ENCODE assay signal across 8 cellular contexts in the genomic region with DNA sequence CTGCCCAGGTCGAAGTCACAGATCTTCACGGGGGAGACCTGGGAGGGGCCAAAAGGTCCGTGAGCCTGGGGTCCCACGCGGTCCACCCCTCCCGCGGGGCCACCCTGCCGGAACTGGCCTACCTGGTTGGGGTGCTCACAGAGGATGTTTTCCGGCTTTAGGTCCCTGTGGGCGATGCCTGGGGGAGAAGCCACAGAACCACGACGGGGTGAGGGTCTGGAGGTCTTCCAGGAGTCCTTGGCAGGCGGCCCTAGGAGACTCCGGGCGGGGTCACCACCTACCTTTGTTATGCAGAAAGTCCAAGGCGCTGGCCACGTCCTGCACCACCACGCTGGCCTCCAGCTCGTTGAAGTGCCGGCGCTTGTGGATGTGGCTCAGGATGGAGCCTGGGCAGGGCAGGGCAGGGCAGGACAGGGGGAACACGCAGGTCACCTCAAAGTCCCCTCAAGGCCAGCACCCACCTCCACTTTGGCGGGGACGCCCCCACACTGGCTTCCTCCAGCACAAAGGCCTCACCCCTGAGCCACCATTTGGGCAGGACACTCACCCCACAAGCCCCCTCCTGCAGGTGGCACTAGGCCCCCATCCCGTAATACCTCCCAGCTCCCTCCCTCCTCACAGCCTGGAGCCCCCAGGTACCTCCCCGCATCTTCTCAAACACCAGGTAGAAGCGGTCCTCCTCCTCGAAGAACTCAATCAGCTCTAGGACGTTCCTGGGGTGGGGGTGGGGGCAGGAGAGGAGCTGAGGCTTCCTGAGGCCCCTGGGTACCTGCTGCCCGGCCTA. TPM values are rescaled to one million over a fixed set of nuclear protein-coding genes. Genes with fewer than 3 reads are reported as not detected.
DNase-seq lines count a peak whose midpoint lies in the region; TF ChIP-seq lines count a peak whose summit lies in the region.

No MANE protein-coding gene starts in this region.

- TF ChIP-seq CTCF in testis (IDR thresholded peaks at IDR 0.05): no peak

- H3K36me3 Mint-ChIP-seq in activated CD4-positive, alpha-beta T cell treated with anti-CD3 and anti-CD28 coated beads, Interleukin-2, amount 10 ng/mL, durations not matched to agents 24 days and 14 days (ENCODE audit: low read depth): peaks cover 32% of the 10 kb centered on the region
- H3K36me3 Mint-ChIP-seq in activated T-cell treated with anti-CD3 and anti-CD28 coated beads, Interleukin-2, amount 50 U/mL, for 24 hours (ENCODE audit: low read depth): peaks cover 71% of the 10 kb centered on the region

- no peak for DNase-seq in activated CD4-positive, alpha-beta T cell treated with anti-CD3 and anti-CD28 coated beads, Interleukin-2, amount 10 ng/mL, durations not matched to agents 24 days and 14 days
- no peak for DNase-seq in activated CD4-positive, alpha-beta T cell treated with anti-CD3 and anti-CD28 coated beads for 1 hour
- DNase-seq in activated T-cell treated with anti-CD3 and anti-CD28 coated beads, Interleukin-2, amount 50 U/mL, for 24 hours: no peak
- DNase-seq in testis: no peak
- DNase-seq in NCI-H1930 (lab: John Stamatoyannopoulos, UW): no peak
- no peak for DNase-seq in NCI-H446 (lab: John Stamatoyannopoulos, UW)
- no peak for DNase-seq in LoVo (ENCODE audit: low spot score)

- peak overlapping the region; percentile 79 for H3K4me3 Mint-ChIP-seq in activated CD4-positive, alpha-beta T cell treated with anti-CD3 and anti-CD28 coated beads, Interleukin-2, amount 10 ng/mL, durations not matched to agents 24 days and 14 days
- H3K4me3 Mint-ChIP-seq in activated T-cell treated with anti-CD3 and anti-CD28 coated beads, Interleukin-2, amount 50 U/mL, for 24 hours: peak overlapping the region; percentile 75

- TF ChIP-seq POLR2A in testis (IDR thresholded peaks at IDR 0.05): no peak

- peak overlapping the region; percentile 89 for H3K27ac Mint-ChIP-seq in activated CD4-positive, alpha-beta T cell treated with anti-CD3 and anti-CD28 coated beads, Interleukin-2, amount 10 ng/mL, durations not matched to agents 24 days and 14 days
- H3K27ac Mint-ChIP-seq in activated T-cell treated with anti-CD3 and anti-CD28 coated beads, Interleukin-2, amount 50 U/mL, for 24 hours: peak overlapping the region; percentile 87

- H3K4me1 ChIP-seq in iPS-18a (ENCODE audit: control insufficient read depth, low read depth, low read length): peaks cover 8% of the 10 kb centered on the region
- H3K4me1 ChIP-seq in testis: peaks cover 63% of the 10 kb centered on the region

- H3K4me1 Mint-ChIP-seq in activated CD4-positive, alpha-beta T cell treated with anti-CD3 and anti-CD28 coated beads, Interleukin-2, amount 10 ng/mL, durations not matched to agents 24 days and 14 days: peaks cover 16% of the 10 kb centered on the region
- H3K4me1 Mint-ChIP-seq in activated T-cell treated with anti-CD3 and anti-CD28 coated beads, Interleukin-2, amount 50 U/mL, for 24 hours (ENCODE audit: low read depth): peaks cover 38% of the 10 kb centered on the region

- H3K4me3 ChIP-seq in iPS-18a (ENCODE audit: low read length): peak overlapping the region; percentile 44
- peak overlapping the region in 1 of 2 donors; percentile 21 for H3K4me3 ChIP-seq in testis

- H3K36me3 ChIP-seq in iPS-18a (ENCODE audit: control insufficient read depth, low read depth, low read length) (peaks cover 33% of the 10 kb centered on the region), testis (ENCODE audit: low read depth, missing control alignments) (no peaks in the 10 kb centered on the region)

- H3K27me3 ChIP-seq in iPS-18a (ENCODE audit: control insufficient read depth, insufficient read depth, low read length): no peaks in the 10 kb centered on the region
- no peaks in the 10 kb centered on the region for H3K27me3 ChIP-seq in testis

- H3K27me3 Mint-ChIP-seq in activated CD4-positive, alpha-beta T cell treated with anti-CD3 and anti-CD28 coated beads, Interleukin-2, amount 10 ng/mL, durations not matched to agents 24 days and 14 days: no peaks in the 10 kb centered on the region
- no peaks in the 10 kb centered on the region for H3K27me3 Mint-ChIP-seq in activated T-cell treated with anti-CD3 and anti-CD28 coated beads, Interleukin-2, amount 50 U/mL, for 24 hours

- intact Hi-C loops in activated CD4-positive, alpha-beta T cell treated with anti-CD3 and anti-CD28 coated beads, Interleukin-2, amount 10 ng/mL, durations not matched to agents 24 days and 14 days (cut with micrococcal nuclease): loop anchor here (1.0 to 2.0 kb wide), 4 partner anchors 9 to 100 kb away; a partner anchor contains a TSS
- intact Hi-C loops in testis (cut with DNase I; ENCODE audit: low total_unique reads): no loop called here

- 29 to 33% methylated on average over 16 to 28 of the region's 30 CpGs for WGBS in testis, 2 donors

- H3K9ac ChIP-seq in iPS-18a (ENCODE audit: low read length): peak overlapping the region; percentile 63

- H3K9me3 Mint-ChIP-seq in activated CD4-positive, alpha-beta T cell treated with anti-CD3 and anti-CD28 coated beads, Interleukin-2, amount 10 ng/mL, durations not matched to agents 24 days and 14 days: no peaks in the 10 kb centered on the region
- H3K9me3 Mint-ChIP-seq in activated T-cell treated with anti-CD3 and anti-CD28 coated beads, Interleukin-2, amount 50 U/mL, for 24 hours: no peaks in the 10 kb centered on the region

- H3K27ac ChIP-seq in iPS-18a (ENCODE audit: low read length) (peak overlapping the region; percentile 60), testis (peak overlapping the region; percentile 78 to 89)

- no peaks in the 10 kb centered on the region for H3K9me3 ChIP-seq in iPS-18a (ENCODE audit: control insufficient read depth, low read depth, low read length)
- no peaks in the 10 kb centered on the region for H3K9me3 ChIP-seq in testis

RNA-seq across cellular contexts. Expression of a gene that starts 8.4 kb away (rescaled TPM):
- 159 and 169 TPM in 2 replicates for total RNA-seq in activated CD4-positive, alpha-beta T cell treated with anti-CD3 and anti-CD28 coated beads, Interleukin-2, amount 10 ng/mL, durations not matched to agents 24 days and 14 days
- total RNA-seq in testis: 100 to 1,000 TPM in 1 of 2 donors, 10 to 100 TPM in 1; 93.0 to 103 TPM
- polyA plus RNA-seq in testis (ENCODE audit: insufficient read depth, low read depth, low replicate concordance): 76.5 TPM

RNA-seq across cellular contexts. Expression of a gene that starts 27.2 kb away (rescaled TPM):
- 25.8 and 30.2 TPM in 2 replicates for total RNA-seq in activated CD4-positive, alpha-beta T cell treated with anti-CD3 and anti-CD28 coated beads, Interleukin-2, amount 10 ng/mL, durations not matched to agents 24 days and 14 days
- total RNA-seq in testis: 100 to 1,000 TPM in 1 of 2 donors, 10 to 100 TPM in 1; 61.1 to 117 TPM
- polyA plus RNA-seq in testis (ENCODE audit: insufficient read depth, low read depth, low replicate concordance): 43.2 TPM

RNA-seq across cellular contexts. Expression of a gene that starts 53.4 kb away (rescaled TPM):
- total RNA-seq in activated CD4-positive, alpha-beta T cell treated with anti-CD3 and anti-CD28 coated beads, Interleukin-2, amount 10 ng/mL, durations not matched to agents 24 days and 14 days: 184 and 185 TPM in 2 replicates
- total RNA-seq in testis: 10 to 100 TPM; 22.8 to 31.6 TPM
- 17.8 TPM for polyA plus RNA-seq in testis (ENCODE audit: insufficient read depth, low read depth, low replicate concordance)

RNA-seq across cellular contexts. Expression of a gene that starts 54.0 kb away (rescaled TPM):
- 9.5 and 10.0 TPM in 2 replicates for total RNA-seq in activated CD4-positive, alpha-beta T cell treated with anti-CD3 and anti-CD28 coated beads, Interleukin-2, amount 10 ng/mL, durations not matched to agents 24 days and 14 days
- total RNA-seq in testis: 100 to 1,000 TPM; 208 to 276 TPM
- 796 TPM for polyA plus RNA-seq in testis (ENCODE audit: insufficient read depth, low read depth, low replicate concordance)
